18 cellular contexts compared by ENCODE assay signal in the genomic region with DNA sequence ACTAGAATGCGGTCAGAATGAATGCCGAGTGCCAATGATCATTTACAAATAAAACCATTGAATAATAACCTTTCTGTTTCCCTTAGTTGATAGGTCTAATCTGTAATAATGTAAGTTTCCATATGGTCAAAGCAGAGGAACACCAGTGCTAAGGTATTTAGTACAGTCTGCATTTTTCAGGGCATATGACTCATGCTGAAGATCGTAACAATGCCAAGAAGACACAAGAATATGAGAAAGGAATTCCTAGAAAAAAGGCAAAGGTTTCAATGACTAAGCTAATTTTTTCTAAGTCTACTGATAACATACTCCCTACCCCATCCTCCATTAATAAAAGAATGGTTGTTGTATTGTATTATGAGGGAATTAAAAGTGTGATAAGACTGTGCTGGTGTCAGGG. TPM values are rescaled to one million over a fixed set of nuclear protein-coding genes. Genes with fewer than 3 reads are reported as not detected.
DNase-seq lines count a peak whose midpoint lies in the region; ATAC-seq and TF ChIP-seq lines count a peak whose summit lies in the region.
"Had no signal": no experiment of that assay in that cellular context is flagged by ENCODE, and none has a peak within 500 bp of the region (broad histone marks: within the 10 kb centered on the region; RNA-seq: fewer than 3 reads in every experiment).

No MANE protein-coding gene starts in this region.

- no peaks in the 10 kb centered on the region for H3K36me3 Mint-ChIP-seq in activated CD4-positive, alpha-beta memory T cell treated with anti-CD3 and anti-CD28 coated beads for 36 hours
- H3K36me3 Mint-ChIP-seq in Calu3 (ENCODE audit: insufficient read depth, unreplicated experiment): no peaks in the 10 kb centered on the region
- peaks cover 0 to 7% (median 7%) of the 10 kb centered on the region in 3 donors for H3K36me3 Mint-ChIP-seq in naive thymus-derived CD8-positive, alpha-beta T cell

- DNase-seq in Daoy (ENCODE audit: low read depth) (peak; percentile 8), NCI-H226 (peak; percentile 85), cardiac fibroblast (ENCODE audit: low read depth in 2 of 2) (peak; percentile 65 to 68), myocyte (ENCODE audit: low read depth) (peak; percentile 5), Calu3 (no peak), RPMI8226 (no peak)
- DNase-seq in activated CD4-positive, alpha-beta memory T cell treated with anti-CD3 and anti-CD28 coated beads for 36 hours: no peak
- no peak for DNase-seq in naive thymus-derived CD8-positive, alpha-beta T cell
- DNase-seq: activated CD4-positive, CD25-positive, alpha-beta regulatory T cell treated with anti-CD3 and anti-CD28 coated beads, Interleukin-2, amount 50 U/mL, for 72 hours; activated T-cell treated with anti-CD3 and anti-CD28 coated beads, Interleukin-2, amount 50 U/mL, for 48 hours; aorta; CD4-positive, alpha-beta T cell; endodermal cell had no signal

- H3K4me1 Mint-ChIP-seq in activated CD4-positive, alpha-beta memory T cell treated with anti-CD3 and anti-CD28 coated beads for 36 hours (ENCODE audit: low read depth): no peaks in the 10 kb centered on the region
- no peaks in the 10 kb centered on the region for H3K4me1 Mint-ChIP-seq in Calu3 (ENCODE audit: low read depth, unreplicated experiment)
- no peaks in the 10 kb centered on the region for H3K4me1 Mint-ChIP-seq in naive thymus-derived CD8-positive, alpha-beta T cell
- H3K4me1 Mint-ChIP-seq: endodermal cell, neural crest cell had no signal

- H3K27ac Mint-ChIP-seq in activated CD4-positive, alpha-beta memory T cell treated with anti-CD3 and anti-CD28 coated beads for 36 hours: no peak overlapping the region
- H3K27ac Mint-ChIP-seq in Calu3 (ENCODE audit: unreplicated experiment): no peak overlapping the region
- no peak overlapping the region for H3K27ac Mint-ChIP-seq in naive thymus-derived CD8-positive, alpha-beta T cell
- H3K27ac Mint-ChIP-seq: CD4-positive, alpha-beta T cell; endodermal cell; stimulated activated naive CD8-positive, alpha-beta T cell treated with anti-CD3 and anti-CD28 coated beads, Interleukin-15, Interleukin-2, amounts not matched to agents 100 ng/mL and 50 ng/mL, for 24 hours had no signal

- intact Hi-C loops in activated CD4-positive, alpha-beta memory T cell treated with anti-CD3 and anti-CD28 coated beads for 36 hours (cut with micrococcal nuclease): no loop called here
- intact Hi-C loops in Calu3 (cut with micrococcal nuclease; ENCODE audit: unreplicated experiment): no loop called here

- peaks cover 1% of the 10 kb centered on the region for H3K27me3 Mint-ChIP-seq in activated CD4-positive, alpha-beta memory T cell treated with anti-CD3 and anti-CD28 coated beads for 36 hours
- H3K27me3 Mint-ChIP-seq in Calu3 (ENCODE audit: unreplicated experiment): no peaks in the 10 kb centered on the region
- H3K27me3 Mint-ChIP-seq in naive thymus-derived CD8-positive, alpha-beta T cell: peaks cover 0 to 2% (median 0%) of the 10 kb centered on the region in 5 donors
- H3K27me3 Mint-ChIP-seq: stimulated activated naive CD8-positive, alpha-beta T cell treated with anti-CD3 and anti-CD28 coated beads, Interleukin-15, Interleukin-2, amounts not matched to agents 100 ng/mL and 50 ng/mL, for 24 hours had no signal

- no peak overlapping the region for H3K4me3 ChIP-seq in cardiac fibroblast (replicated peaks in 1 of 2; ENCODE audit: low read depth in 2 of 2, low read length in 2 of 2)
- H3K4me3 ChIP-seq: hepatocyte had no signal

- TF ChIP-seq CTCF in cardiac fibroblast (IDR thresholded peaks at IDR 0.05; ENCODE audit: low read depth, low read length) (no peak), Calu3 (IDR thresholded peaks at IDR 0.05; ENCODE audit: unreplicated experiment) (no peak)

- H3K9me3 Mint-ChIP-seq in activated CD4-positive, alpha-beta memory T cell treated with anti-CD3 and anti-CD28 coated beads for 36 hours: no peaks in the 10 kb centered on the region
- H3K9me3 Mint-ChIP-seq in Calu3 (ENCODE audit: low read depth, unreplicated experiment): no peaks in the 10 kb centered on the region
- H3K9me3 Mint-ChIP-seq in naive thymus-derived CD8-positive, alpha-beta T cell: peaks cover 0 to 6% (median 0%) of the 10 kb centered on the region in 9 donors
- H3K9me3 Mint-ChIP-seq: CD4-positive, alpha-beta T cell; stimulated activated naive CD8-positive, alpha-beta T cell treated with anti-CD3 and anti-CD28 coated beads, Interleukin-15, Interleukin-2, amounts not matched to agents 100 ng/mL and 50 ng/mL, for 24 hours had no signal

- BruUV-seq in Calu3 (replicated peaks; lab: Mats Ljungman, UMichigan): no TSS peak

- no peak for ATAC-seq in naive thymus-derived CD8-positive, alpha-beta T cell

- POLR2A ChIA-PET in activated CD4-positive, alpha-beta memory T cell treated with anti-CD3 and anti-CD28 coated beads for 36 hours (lab: Charles Lee): no interaction called here
- POLR2A ChIA-PET in naive thymus-derived CD8-positive, alpha-beta T cell (lab: Charles Lee): no interaction called here

- no peak overlapping the region for H3K4me3 Mint-ChIP-seq in activated CD4-positive, alpha-beta memory T cell treated with anti-CD3 and anti-CD28 coated beads for 36 hours
- H3K4me3 Mint-ChIP-seq in Calu3 (ENCODE audit: low read depth, unreplicated experiment): no peak overlapping the region
- no peak overlapping the region for H3K4me3 Mint-ChIP-seq in naive thymus-derived CD8-positive, alpha-beta T cell
- H3K4me3 Mint-ChIP-seq: CD4-positive, alpha-beta T cell; endodermal cell; neural crest cell; stimulated activated naive CD8-positive, alpha-beta T cell treated with anti-CD3 and anti-CD28 coated beads, Interleukin-15, Interleukin-2, amounts not matched to agents 100 ng/mL and 50 ng/mL, for 24 hours had no signal

- CTCF ChIA-PET in activated CD4-positive, alpha-beta memory T cell treated with anti-CD3 and anti-CD28 coated beads for 36 hours (lab: Charles Lee): interaction anchor here (0.6 kb wide), 1 partner anchor 1331 kb away, joined by 4 read pairs; no protein-coding TSS in a partner anchor
- CTCF ChIA-PET in Calu3 (lab: Charles Lee): interaction anchor here (0.6 kb wide), 1 partner anchor 1821 kb away, joined by 3 read pairs; no protein-coding TSS in a partner anchor

RNA-seq across cellular contexts. Expression of a gene that starts 2.8 kb away (rescaled TPM):
- not detected in 2 replicates for total RNA-seq in Daoy (2014; rRNA removed; shearing (Covaris generic))
- not detected in 2 replicates for total RNA-seq in myocyte
- polyA plus RNA-seq in myocyte (2012): 0.06 TPM
- total RNA-seq in activated CD4-positive, alpha-beta memory T cell treated with anti-CD3 and anti-CD28 coated beads for 36 hours: not detected
- not detected in 2 replicates for total RNA-seq in Calu3 (2022)
- total RNA-seq in naive thymus-derived CD8-positive, alpha-beta T cell: not detected
- not detected for polyA plus RNA-seq in naive thymus-derived CD8-positive, alpha-beta T cell
- total RNA-seq: aorta; CD4-positive, alpha-beta T cell; endodermal cell; hepatocyte; lower leg skin; neural crest cell; skeletal muscle tissue had no signal
- polyA plus RNA-seq: aorta, hepatocyte had no signal

RNA-seq across cellular contexts. Expression of a gene that starts 27.4 kb away (rescaled TPM):
- not detected in 2 replicates for total RNA-seq in Daoy (2014; rRNA removed; shearing (Covaris generic))
- total RNA-seq in myocyte: not detected in 2 replicates
- not detected for polyA plus RNA-seq in myocyte (2012)
- not detected for total RNA-seq in activated CD4-positive, alpha-beta memory T cell treated with anti-CD3 and anti-CD28 coated beads for 36 hours
- not detected in 2 replicates for total RNA-seq in Calu3 (2022)
- total RNA-seq in naive thymus-derived CD8-positive, alpha-beta T cell: not detected
- polyA plus RNA-seq in naive thymus-derived CD8-positive, alpha-beta T cell: not detected
- total RNA-seq: aorta; CD4-positive, alpha-beta T cell; endodermal cell; hepatocyte; lower leg skin; neural crest cell; skeletal muscle tissue had no signal
- polyA plus RNA-seq: aorta, hepatocyte had no signal

RNA-seq across cellular contexts. Expression of a gene that starts 34.2 kb away (rescaled TPM):
- total RNA-seq in Daoy (2014; rRNA removed; shearing (Covaris generic)): not detected in 2 replicates
- not detected in 2 replicates for total RNA-seq in myocyte
- not detected for polyA plus RNA-seq in myocyte (2012)
- total RNA-seq in activated CD4-positive, alpha-beta memory T cell treated with anti-CD3 and anti-CD28 coated beads for 36 hours: not detected
- total RNA-seq in Calu3 (2022): not detected in 2 replicates
- total RNA-seq in naive thymus-derived CD8-positive, alpha-beta T cell: 1 to 10 TPM; 1.1 to 1.5 TPM
- not detected for polyA plus RNA-seq in naive thymus-derived CD8-positive, alpha-beta T cell
- total RNA-seq: aorta; CD4-positive, alpha-beta T cell; endodermal cell; hepatocyte; lower leg skin; neural crest cell; skeletal muscle tissue had no signal
- polyA plus RNA-seq: aorta, hepatocyte had no signal

RNA-seq across cellular contexts. Expression of a gene that starts 53.3 kb away (rescaled TPM):
- not detected in 2 replicates for total RNA-seq in Daoy (2014; rRNA removed; shearing (Covaris generic))
- total RNA-seq in myocyte: not detected in 2 replicates
- not detected for polyA plus RNA-seq in myocyte (2012)
- total RNA-seq in activated CD4-positive, alpha-beta memory T cell treated with anti-CD3 and anti-CD28 coated beads for 36 hours: not detected
- total RNA-seq in Calu3 (2022): not detected in 2 replicates
- not detected for total RNA-seq in naive thymus-derived CD8-positive, alpha-beta T cell
- not detected for polyA plus RNA-seq in naive thymus-derived CD8-positive, alpha-beta T cell
- total RNA-seq: aorta; CD4-positive, alpha-beta T cell; endodermal cell; hepatocyte; lower leg skin; neural crest cell; skeletal muscle tissue had no signal
- polyA plus RNA-seq: aorta, hepatocyte had no signal

Comparison
In these comparisons a context has a peak if more than half of its experiments do, and no peak if none do; other contexts are left out.
1. DNase-seq: peak in Daoy (single experiment), NCI-H226 (single experiment), cardiac fibroblast (2 of 2) and myocyte (single experiment); none in activated CD4-positive, alpha-beta memory T cell treated with anti-CD3 and anti-CD28 coated beads for 36 hours (single experiment), Calu3 (single experiment), RPMI8226 (single experiment) and naive thymus-derived CD8-positive, alpha-beta T cell (0 of 10).